In the genomic region with DNA sequence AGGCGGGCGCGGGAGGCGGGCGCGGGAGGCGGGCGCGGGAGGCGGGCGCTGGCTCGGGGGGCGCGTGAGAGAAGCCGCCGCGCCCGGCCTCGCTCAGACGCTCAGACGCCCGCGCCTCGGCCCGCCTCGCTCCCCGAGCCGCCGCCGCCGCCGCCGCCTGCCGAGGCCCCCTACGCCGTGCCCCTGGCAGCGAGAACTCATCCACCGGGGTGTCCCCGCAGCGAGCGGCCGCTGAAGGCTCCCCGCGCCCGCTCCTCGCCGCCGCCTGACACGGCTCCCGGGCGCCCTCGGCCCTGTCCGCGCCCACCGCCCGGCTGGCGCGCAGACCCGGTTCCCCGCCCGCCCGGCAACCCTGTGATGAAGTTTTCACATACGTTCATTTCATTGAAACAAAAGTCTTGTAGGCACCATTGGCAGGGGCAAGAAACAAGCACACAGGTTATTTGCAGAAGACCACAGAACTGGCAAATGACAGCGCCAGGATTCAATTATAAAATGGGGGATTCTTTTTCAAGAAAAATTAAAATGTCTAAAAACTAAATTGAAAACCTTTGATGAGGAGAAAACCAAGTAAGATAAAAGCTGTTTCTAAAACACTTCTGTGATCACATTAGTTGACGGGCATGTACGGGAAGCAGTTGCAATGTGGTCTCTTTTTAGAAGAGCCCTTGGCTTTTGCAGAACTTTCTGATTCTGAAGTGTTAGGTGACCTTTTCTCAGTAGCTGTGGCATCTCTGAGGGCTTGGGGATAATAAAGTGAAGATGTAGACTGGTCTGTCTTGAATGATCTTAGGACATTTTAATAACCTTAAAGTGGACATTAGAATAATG, we compare ENCODE assay signal across 12 cellular contexts. TPM values are rescaled to one million over a fixed set of nuclear protein-coding genes. Genes with fewer than 3 reads are reported as not detected.
DNase-seq lines count a peak whose midpoint lies in the region; ATAC-seq and TF ChIP-seq lines count a peak whose summit lies in the region.
"Had no signal": no experiment of that assay in that cellular context is flagged by ENCODE, and none has a peak within 500 bp of the region (broad histone marks: within the 10 kb centered on the region; RNA-seq: fewer than 3 reads in every experiment).

No MANE protein-coding gene starts in this region.

- H3K27me3 Mint-ChIP-seq in CD4-positive, alpha-beta memory T cell = peaks cover 50% of the 10 kb centered on the region in 2 donors
- peaks cover 32 to 82% of the 10 kb centered on the region in 2 donors for H3K27me3 Mint-ChIP-seq in natural killer cell (ENCODE audit: low read depth in 2 of 2)

- peaks cover 5% of the 10 kb centered on the region for H3K27me3 ChIP-seq in CD4-positive, alpha-beta memory T cell (ENCODE audit: insufficient read depth, low read length)
- H3K27me3 ChIP-seq in HUES64 (ENCODE audit: insufficient read depth, low read length) (peaks cover 46% of the 10 kb centered on the region), mammary epithelial cell (ENCODE audit: insufficient read depth, low read length) (peaks cover 22% of the 10 kb centered on the region)

- no peaks in the 10 kb centered on the region for H3K9me3 ChIP-seq in CD4-positive, alpha-beta memory T cell (ENCODE audit: control insufficient read depth in 1 of 2, low read length in 2 of 2)
- no peaks in the 10 kb centered on the region for H3K9me3 ChIP-seq in HUES64 (ENCODE audit: insufficient read depth, low read depth, low read length)
- no peaks in the 10 kb centered on the region for H3K9me3 ChIP-seq in mammary epithelial cell (replicated peaks; ENCODE audit: insufficient read depth, low read length)

- 4% methylated on average over 66 of the region's 66 CpGs for WGBS in HUES64
- 51% methylated on average over 2 of the region's 66 CpGs for WGBS in mammary epithelial cell (ENCODE audit: low coverage, missing lambda C conversion rate)

- intact Hi-C loops in CD4-positive, alpha-beta memory T cell (cut with micrococcal nuclease) = no loop called here
- intact Hi-C loops in mammary epithelial cell (cut with micrococcal nuclease) (no loop called here), natural killer cell (cut with micrococcal nuclease) (no loop called here)

- H3K4me3 Mint-ChIP-seq in CD4-positive, alpha-beta memory T cell = peak overlapping the region in 5 of 8 donors; percentile 7 to 60 (median 51)
- peak overlapping the region; percentile 54 for H3K4me3 Mint-ChIP-seq in natural killer cell

- POLR2A ChIA-PET in CD4-positive, alpha-beta memory T cell (lab: Charles Lee; ENCODE audit: partially characterized antibody) = no interaction called here

- CTCF ChIA-PET in CD4-positive, alpha-beta memory T cell (lab: Charles Lee; ENCODE audit: partially characterized antibody) = no interaction called here
- CTCF ChIA-PET in mammary epithelial cell (lab: Charles Lee; ENCODE audit: low non-redundant PET) = no interaction called here

- H3K4me1 Mint-ChIP-seq in CD4-positive, alpha-beta memory T cell = peaks cover 3 to 8% (median 5%) of the 10 kb centered on the region in 4 donors
- H3K4me1 Mint-ChIP-seq in natural killer cell = no peaks in the 10 kb centered on the region

- no peak for DNase-seq in CD4-positive, alpha-beta memory T cell
- DNase-seq in mammary epithelial cell (no peak), natural killer cell (no peak), SIG-M5 (lab: John Stamatoyannopoulos, UW) (no peak), DMS153 (lab: John Stamatoyannopoulos, UW) (no peak), foreskin melanocyte (no peak)

- H4K20me1 ChIP-seq in mammary epithelial cell (ENCODE audit: insufficient read depth, low read length) = no peaks in the 10 kb centered on the region

- peak overlapping the region; percentile 57 for H3K4me2 ChIP-seq in mammary epithelial cell (ENCODE audit: insufficient read depth, low read depth, low read length)

- peak overlapping the region; percentile 20 for H2AFZ ChIP-seq in mammary epithelial cell (ENCODE audit: low read depth, low read length)

- TF ChIP-seq CTCF in mammary epithelial cell (conservative IDR thresholded peaks at IDR 0.05 in 1 of 2, IDR thresholded peaks at IDR 0.05 in 1 of 2; ENCODE audit: extremely low read depth in 1 of 2, insufficient read depth in 1 of 2, low read depth in 1 of 2, low read length in 2 of 2) (no peak), natural killer cell (IDR thresholded peaks at IDR 0.05) (no peak)

- peak in 1 of 3 donors; percentile 40 for ATAC-seq in natural killer cell
- ATAC-seq in GM21825 (IDR thresholded peaks at IDR 0.05; ENCODE audit: unreplicated experiment) = no peak

- H3K9me3 Mint-ChIP-seq in CD4-positive, alpha-beta memory T cell = peaks cover 0 to 3% (median 0%) of the 10 kb centered on the region in 8 donors
- H3K9me3 Mint-ChIP-seq in natural killer cell = no peaks in the 10 kb centered on the region

- BruUV-seq in mammary epithelial cell (replicated peaks; lab: Mats Ljungman, UMichigan) = no TSS peak

- H3K9ac ChIP-seq in HUES64 (ENCODE audit: low read depth, low read length) (no peak overlapping the region; the same call in 1 of the 2 replicates), mammary epithelial cell (ENCODE audit: insufficient read depth, low read length) (no peak overlapping the region)

- H3K4me3 ChIP-seq in CD4-positive, alpha-beta memory T cell (ENCODE audit: low read length in 2 of 2) = no peak overlapping the region
- H3K4me3 ChIP-seq in HUES64 (ENCODE audit: low read length) = peak overlapping the region; percentile 38
- H3K4me3 ChIP-seq in mammary epithelial cell (replicated peaks in 1 of 3; ENCODE audit: insufficient read depth in 1 of 3, low read depth in 2 of 3, low read length in 3 of 3) = no peak overlapping the region

- no peaks in the 10 kb centered on the region for H3K36me3 ChIP-seq in CD4-positive, alpha-beta memory T cell (ENCODE audit: insufficient read depth, low read length)
- H3K36me3 ChIP-seq in HUES64 (ENCODE audit: insufficient read depth, low read length) (no peaks in the 10 kb centered on the region), mammary epithelial cell (ENCODE audit: insufficient read depth, low read length) (no peaks in the 10 kb centered on the region)

- dilution Hi-C loops in mammary epithelial cell (cut with HindIII; ENCODE audit: low sequenced_read_pairs) = no loop called here

- no peak overlapping the region for H3K27ac ChIP-seq in CD4-positive, alpha-beta memory T cell (ENCODE audit: low read depth, low read length)
- no peak overlapping the region for H3K27ac ChIP-seq in HUES64 (ENCODE audit: low read depth, low read length)
- H3K27ac ChIP-seq in mammary epithelial cell (ENCODE audit: insufficient read depth, low read depth, low read length) = no peak overlapping the region

- in situ Hi-C loops in mammary epithelial cell (cut with MboI; ENCODE audit: low sequenced_read_pairs in 2 of 2) = no loop called here

- H3K27ac Mint-ChIP-seq in CD4-positive, alpha-beta memory T cell = no peak overlapping the region
- no peak overlapping the region for H3K27ac Mint-ChIP-seq in natural killer cell

- no peaks in the 10 kb centered on the region for H3K79me2 ChIP-seq in mammary epithelial cell (ENCODE audit: insufficient read depth, low read length)

- H3K36me3 Mint-ChIP-seq in CD4-positive, alpha-beta memory T cell = no peaks in the 10 kb centered on the region
- no peaks in the 10 kb centered on the region for H3K36me3 Mint-ChIP-seq in natural killer cell

- H3K4me1 ChIP-seq in CD4-positive, alpha-beta memory T cell (ENCODE audit: insufficient read depth, low read length) = no peaks in the 10 kb centered on the region
- H3K4me1 ChIP-seq in HUES64 (ENCODE audit: insufficient read depth, low read length) (peaks cover 30% of the 10 kb centered on the region), mammary epithelial cell (ENCODE audit: insufficient read depth, low read length) (no peaks in the 10 kb centered on the region)

RNA-seq across cellular contexts. Expression of gene TUBA3D, which starts 50.5 kb away (rescaled TPM):
- not detected for total RNA-seq in CD4-positive, alpha-beta memory T cell
- not detected for polyA plus RNA-seq in CD4-positive, alpha-beta memory T cell
- polyA plus RNA-seq in HUES64 (2013, experiment 1 of 2) = 0.20 TPM
- polyA plus RNA-seq in HUES64 (2013, experiment 2 of 2) = not detected
- total RNA-seq in mammary epithelial cell (not detected), natural killer cell (not detected)
- not detected for polyA plus RNA-seq in mammary epithelial cell
- not detected for polyA minus RNA-seq in mammary epithelial cell
- total RNA-seq: aorta, fibroblast of lung, G401, mononuclear cell had no signal
- polyA plus RNA-seq: fibroblast of lung had no signal
